In genomic region chr6:22343864-22344263, GRCh38 we compare ENCODE assay signal across 22 cellular contexts. TPM values are rescaled to one million over a fixed set of nuclear protein-coding genes. Genes with fewer than 3 reads are reported as not detected.
DNase-seq lines count a peak whose midpoint lies in the region; ATAC-seq and TF ChIP-seq lines count a peak whose summit lies in the region.
"Had no signal": no experiment of that assay in that cellular context is flagged by ENCODE, and none has a peak within 500 bp of the region (broad histone marks: within the 10 kb centered on the region; RNA-seq: fewer than 3 reads in every experiment).

No MANE protein-coding gene starts in this region.

- no peak overlapping the region for H3K4me2 ChIP-seq in OCI-LY1 (ENCODE audit: low read length)
- H3K4me2 ChIP-seq: SK-N-SH had no signal

- H3K4me1 Mint-ChIP-seq in chondrocyte (ENCODE audit: low read depth) (peaks cover 12% of the 10 kb centered on the region), osteocyte (ENCODE audit: unreplicated experiment) (peaks cover 10% of the 10 kb centered on the region)
- H3K4me1 Mint-ChIP-seq: activated naive CD8-positive, alpha-beta T cell treated with anti-CD3 and anti-CD28 coated beads, Interleukin-2, amount 50 U/mL, for 24 hours; B cell; nephron progenitor cell had no signal

- no peak overlapping the region for H3K9ac ChIP-seq in OCI-LY1 (ENCODE audit: low read length)
- H3K9ac ChIP-seq: SK-N-SH had no signal

- H3K27ac Mint-ChIP-seq in chondrocyte (ENCODE audit: unreplicated experiment) (no peak overlapping the region), osteocyte (ENCODE audit: unreplicated experiment) (no peak overlapping the region)
- H3K27ac Mint-ChIP-seq: activated naive CD8-positive, alpha-beta T cell treated with anti-CD3 and anti-CD28 coated beads, Interleukin-2, amount 50 U/mL, for 24 hours; B cell; nephron progenitor cell had no signal

- H3K4me1 ChIP-seq in OCI-LY1 (ENCODE audit: insufficient read depth, low read length, severe bottlenecking) (no peaks in the 10 kb centered on the region), right lobe of liver (no peaks in the 10 kb centered on the region)
- H3K4me1 ChIP-seq: psoas muscle, spleen, suprapubic skin had no signal

- H3K27me3 ChIP-seq in H7 (ENCODE audit: control insufficient read depth, insufficient read depth, low read length), result no peaks in the 10 kb centered on the region
- H3K27me3 ChIP-seq in OCI-LY1 (ENCODE audit: insufficient read depth, low read length), result no peaks in the 10 kb centered on the region
- no peaks in the 10 kb centered on the region for H3K27me3 ChIP-seq in right lobe of liver
- H3K27me3 ChIP-seq: spleen, suprapubic skin had no signal

- H3K4me3 ChIP-seq in H7 (ENCODE audit: insufficient read depth, low read depth, low read length), result no peak overlapping the region
- H3K4me3 ChIP-seq in OCI-LY1 (ENCODE audit: low read depth, low read length, poor library complexity, severe bottlenecking), result no peak overlapping the region
- no peak overlapping the region for H3K4me3 ChIP-seq in right lobe of liver
- H3K4me3 ChIP-seq: psoas muscle, spleen, suprapubic skin had no signal

- TF ChIP-seq POLR2A in right lobe of liver (IDR thresholded peaks at IDR 0.05), result no peak

- H3K27me3 Mint-ChIP-seq in chondrocyte (ENCODE audit: low read depth) (no peaks in the 10 kb centered on the region), osteocyte (ENCODE audit: unreplicated experiment) (no peaks in the 10 kb centered on the region)
- H3K27me3 Mint-ChIP-seq: activated naive CD8-positive, alpha-beta T cell treated with anti-CD3 and anti-CD28 coated beads, Interleukin-2, amount 50 U/mL, for 24 hours; B cell had no signal

- no peaks in the 10 kb centered on the region for H3K9me3 ChIP-seq in OCI-LY1 (ENCODE audit: low read length)
- no peaks in the 10 kb centered on the region for H3K9me3 ChIP-seq in right lobe of liver
- H3K9me3 ChIP-seq: psoas muscle, SK-N-SH, suprapubic skin had no signal

- H3K79me2 ChIP-seq in OCI-LY1 (ENCODE audit: insufficient read depth, low read length), result no peaks in the 10 kb centered on the region

- ATAC-seq in right lobe of liver, result no peak
- ATAC-seq: activated naive CD8-positive, alpha-beta T cell treated with anti-CD3 and anti-CD28 coated beads, Interleukin-2, amount 50 U/mL, for 24 hours; psoas muscle had no signal

- H3K36me3 ChIP-seq in H7 (replicated peaks; ENCODE audit: control insufficient read depth, insufficient read depth, low read length), result no peaks in the 10 kb centered on the region
- H3K36me3 ChIP-seq in OCI-LY1 (ENCODE audit: insufficient read depth, low read length), result no peaks in the 10 kb centered on the region; the same call in 1 of the 2 replicates
- H3K36me3 ChIP-seq in right lobe of liver, result no peaks in the 10 kb centered on the region
- H3K36me3 ChIP-seq: spleen, suprapubic skin had no signal

- H3K4me3 Mint-ChIP-seq in chondrocyte (ENCODE audit: unreplicated experiment) (no peak overlapping the region), osteocyte (ENCODE audit: unreplicated experiment) (no peak overlapping the region)
- H3K4me3 Mint-ChIP-seq: activated naive CD8-positive, alpha-beta T cell treated with anti-CD3 and anti-CD28 coated beads, Interleukin-2, amount 50 U/mL, for 24 hours; B cell; nephron progenitor cell had no signal

- peak; percentile 48 for DNase-seq in H7
- DNase-seq in chondrocyte (ENCODE audit: low spot score), result no peak
- DNase-seq in osteocyte (ENCODE audit: extremely low spot score, unreplicated experiment), result no peak
- DNase-seq in right lobe of liver, result no peak
- DNase-seq in HCEC 1CT, result no peak
- no peak for DNase-seq in head of caudate nucleus
- DNase-seq: activated CD4-positive, alpha-beta T cell treated with anti-CD3 and anti-CD28 coated beads for 1 hour; activated naive CD8-positive, alpha-beta T cell treated with anti-CD3 and anti-CD28 coated beads, Interleukin-2, amount 50 U/mL, for 24 hours; caudate nucleus; effector CD4-positive, alpha-beta T cell; hypothalamus; midbrain; MM.1S; NCI-H1694; NCI-H226; nephron progenitor cell; psoas muscle; SK-N-SH; spleen had no signal

- no peaks in the 10 kb centered on the region for H4K20me1 ChIP-seq in OCI-LY1 (ENCODE audit: insufficient read depth, low read length)

- intact Hi-C loops in right lobe of liver (cut with DNase I), result no loop called here
- intact Hi-C loops in head of caudate nucleus (cut with DNase I), result no loop called here

- WGBS in right lobe of liver (ENCODE audit: insufficient coverage, low coverage, low lambda C conversion rate, missing lambda C conversion rate), result 70% methylated on average over 2 of the region's 2 CpGs

- no peak overlapping the region for H2AFZ ChIP-seq in OCI-LY1 (ENCODE audit: low read length)

- H3K36me3 Mint-ChIP-seq in chondrocyte (ENCODE audit: low read depth) (peaks cover 2% of the 10 kb centered on the region), osteocyte (ENCODE audit: unreplicated experiment) (no peaks in the 10 kb centered on the region)

- H3F3A ChIP-seq in OCI-LY1 (ENCODE audit: insufficient read depth, low read length), result no peaks in the 10 kb centered on the region

- H3K9me3 Mint-ChIP-seq in chondrocyte (ENCODE audit: low read depth), result peaks cover 10% of the 10 kb centered on the region
- peaks cover 8% of the 10 kb centered on the region for H3K9me3 Mint-ChIP-seq in osteocyte (ENCODE audit: unreplicated experiment)

- TF ChIP-seq CTCF in OCI-LY1 (IDR thresholded peaks at IDR 0.05; ENCODE audit: low read length) (peak; percentile 60), chondrocyte (IDR thresholded peaks at IDR 0.05) (peak; percentile 34), osteocyte (IDR thresholded peaks at IDR 0.05) (peak; percentile 10), right lobe of liver (IDR thresholded peaks at IDR 0.05) (peak in 2 of 4 donors; percentile 20 to 22)

- no peak overlapping the region for H3K27ac ChIP-seq in OCI-LY1 (ENCODE audit: low read depth, low read length, poor library complexity, severe bottlenecking)
- no peak overlapping the region for H3K27ac ChIP-seq in right lobe of liver
- H3K27ac ChIP-seq: psoas muscle, spleen, suprapubic skin had no signal

- H3K9me2 ChIP-seq in OCI-LY1 (ENCODE audit: low read depth, low read length), result no peaks in the 10 kb centered on the region; the same call in 1 of the 2 replicates
- H3K9me2 ChIP-seq: SK-N-SH had no signal

RNA-seq across cellular contexts. Expression of gene PRL, which starts 47.0 kb away (rescaled TPM):
- total RNA-seq in H7 (2014; rRNA removed; shearing (Covaris generic)), result not detected in 2 replicates
- total RNA-seq in chondrocyte (not detected in 3 replicates), osteocyte (not detected in 2 replicates), right lobe of liver (not detected)
- total RNA-seq: B cell, psoas muscle, suprapubic skin had no signal
